In the genomic region with DNA sequence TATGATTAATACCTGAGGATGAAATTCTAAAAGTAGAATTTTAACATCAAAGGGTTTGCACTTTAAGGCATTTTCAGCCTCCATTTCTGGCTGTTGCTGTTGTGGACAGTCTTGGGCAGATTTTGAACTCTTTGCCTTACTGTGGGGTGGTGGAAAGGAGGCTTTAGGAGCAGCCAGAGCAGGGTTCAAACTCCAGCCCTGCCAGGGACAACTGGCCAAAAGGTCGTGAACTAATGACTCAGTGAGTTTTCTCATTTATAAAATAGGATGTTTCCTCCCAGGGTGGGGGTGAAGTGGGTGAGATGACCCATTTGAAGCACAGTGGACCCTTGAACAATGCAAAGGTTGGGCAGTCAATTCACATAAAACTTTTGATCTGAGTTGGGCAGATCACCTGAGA, we compare ENCODE assay signal across 17 cellular contexts. TPM values are rescaled to one million over a fixed set of nuclear protein-coding genes. Genes with fewer than 3 reads are reported as not detected.
"Had no signal": no experiment of that assay in that cellular context is flagged by ENCODE, and none has a peak within 500 bp of the region (broad histone marks: within the 10 kb centered on the region; RNA-seq: fewer than 3 reads in every experiment).

No MANE protein-coding gene starts in this region.

- H3K36me3 ChIP-seq: adrenal gland, heart right ventricle, left lung, tibial nerve had no signal

- H3K4me1 ChIP-seq: parathyroid adenoma had no signal

- H3K27me3 Mint-ChIP-seq: activated CD4-positive, alpha-beta memory T cell treated with anti-CD3 and anti-CD28 coated beads for 36 hours; stimulated activated naive B cell treated with anti-CD40 and anti-IgM and Interleukin-4, amounts not matched to agents 10 μg/mL and 1 μg/mL and 100 μg/mL, for 72 hours had no signal

- H3K36me3 Mint-ChIP-seq: activated CD4-positive, alpha-beta memory T cell treated with anti-CD3 and anti-CD28 coated beads for 36 hours; mesothelial cell of epicardium had no signal

- H3K9me3 ChIP-seq: adrenal gland, heart right ventricle, left lung, tibial nerve had no signal

- ATAC-seq: heart right ventricle; left lung; stimulated activated naive B cell treated with anti-CD40 and anti-IgM and Interleukin-4, amounts not matched to agents 10 μg/mL and 1 μg/mL and 100 μg/mL, for 72 hours had no signal

- DNase-seq: activated CD4-positive, alpha-beta T cell treated with anti-CD3 and anti-CD28 coated beads for 1 hour; activated naive CD4-positive, alpha-beta T cell treated with anti-CD3 and anti-CD28 coated beads for 36 hours; adrenal gland; effector CD4-positive, alpha-beta T cell; foreskin melanocyte; heart right ventricle; left lung; retina; stimulated activated naive B cell treated with anti-CD40 and anti-IgM and Interleukin-4, amounts not matched to agents 10 μg/mL and 1 μg/mL and 100 μg/mL, for 72 hours had no signal

- H2AFZ ChIP-seq: parathyroid adenoma had no signal

- H3K4me3 Mint-ChIP-seq: activated CD4-positive, alpha-beta memory T cell treated with anti-CD3 and anti-CD28 coated beads for 36 hours; activated naive CD4-positive, alpha-beta T cell treated with anti-CD3 and anti-CD28 coated beads for 36 hours; mesothelial cell of epicardium; stimulated activated naive B cell treated with anti-CD40 and anti-IgM and Interleukin-4, amounts not matched to agents 10 μg/mL and 1 μg/mL and 100 μg/mL, for 72 hours had no signal

- H3K27ac ChIP-seq: coronary artery, left lung, parathyroid adenoma, tibial nerve had no signal

- H3K27me3 ChIP-seq: adrenal gland, heart right ventricle, left lung, tibial nerve had no signal

- H3K4me3 ChIP-seq: adrenal gland, coronary artery, heart right ventricle, left lung, tibial nerve had no signal

- H3K27ac Mint-ChIP-seq: activated CD4-positive, alpha-beta memory T cell treated with anti-CD3 and anti-CD28 coated beads for 36 hours; activated naive CD4-positive, alpha-beta T cell treated with anti-CD3 and anti-CD28 coated beads for 36 hours; mesothelial cell of epicardium; stimulated activated naive B cell treated with anti-CD40 and anti-IgM and Interleukin-4, amounts not matched to agents 10 μg/mL and 1 μg/mL and 100 μg/mL, for 72 hours had no signal

- H3K9ac ChIP-seq: parathyroid adenoma had no signal

- H3K9me3 Mint-ChIP-seq: activated CD4-positive, alpha-beta memory T cell treated with anti-CD3 and anti-CD28 coated beads for 36 hours; activated naive CD4-positive, alpha-beta T cell treated with anti-CD3 and anti-CD28 coated beads for 36 hours; mesothelial cell of epicardium; stimulated activated naive B cell treated with anti-CD40 and anti-IgM and Interleukin-4, amounts not matched to agents 10 μg/mL and 1 μg/mL and 100 μg/mL, for 72 hours had no signal

RNA-seq across cellular contexts. Expression of a gene that starts 49.1 kb away (rescaled TPM):
- total RNA-seq: activated naive CD4-positive, alpha-beta T cell treated with anti-CD3 and anti-CD28 coated beads for 36 hours; adrenal gland; cardiac septum; heart right ventricle; left lung; mesothelial cell of epicardium; myocyte; subcutaneous adipose tissue; tibial nerve had no signal
- polyA plus RNA-seq: adrenal gland, heart right ventricle had no signal

RNA-seq across cellular contexts. Expression of a gene that starts 50.8 kb away (rescaled TPM):
- total RNA-seq: activated naive CD4-positive, alpha-beta T cell treated with anti-CD3 and anti-CD28 coated beads for 36 hours; mesothelial cell of epicardium; myocyte had no signal
